9 cellular contexts compared by ENCODE assay signal in genomic region chr9:546797-547223, GRCh38. TPM values are rescaled to one million over a fixed set of nuclear protein-coding genes. Genes with fewer than 3 reads are reported as not detected.
DNase-seq lines count a peak whose midpoint lies in the region; ATAC-seq and TF ChIP-seq lines count a peak whose summit lies in the region.
"Had no signal": no experiment of that assay in that cellular context is flagged by ENCODE, and none has a peak within 500 bp of the region (broad histone marks: within the 10 kb centered on the region; RNA-seq: fewer than 3 reads in every experiment).

No MANE protein-coding gene starts in this region.

- peak overlapping the region; percentile 49 for H3K56ac ChIP-seq in mesendoderm (ENCODE audit: low read length)

- POLR2A ChIA-PET in HEK293T (lab: Yijun Ruan, JAX), result no interaction called here
- POLR2A ChIA-PET in activated CD8-positive, alpha-beta T cell treated with anti-CD3 and anti-CD28 coated beads, Interleukin-2, amount 10 ng/mL, durations not matched to agents 7 days and 5 days (lab: Charles Lee), result no interaction called here

- H3K9ac ChIP-seq in mesendoderm (ENCODE audit: low read length), result peak overlapping the region; percentile 5

- no peaks in the 10 kb centered on the region for H3K79me1 ChIP-seq in mesendoderm (ENCODE audit: low read length)

- peaks cover 29% of the 10 kb centered on the region for H3K4me1 ChIP-seq in mesendoderm (ENCODE audit: control insufficient read depth, low read depth, low read length)

- H3K9me3 Mint-ChIP-seq in activated CD8-positive, alpha-beta T cell treated with anti-CD3 and anti-CD28 coated beads, Interleukin-2, amount 10 ng/mL, durations not matched to agents 7 days and 5 days (ENCODE audit: insufficient read depth), result no peaks in the 10 kb centered on the region

- no peak overlapping the region for H2BK120ac ChIP-seq in mesendoderm (ENCODE audit: low read depth, low read length)

- no peak for ATAC-seq in GM18909 (IDR thresholded peaks at IDR 0.05; ENCODE audit: poor library complexity, unreplicated experiment)
- no peak for ATAC-seq in activated CD8-positive, alpha-beta T cell treated with anti-CD3 and anti-CD28 coated beads, Interleukin-2, amount 10 ng/mL, durations not matched to agents 7 days and 5 days
- no peak for ATAC-seq in HG03378 (IDR thresholded peaks at IDR 0.05; ENCODE audit: unreplicated experiment)

- peak overlapping the region; percentile 25 for H3K18ac ChIP-seq in mesendoderm (ENCODE audit: low read length)

- H3K4me2 ChIP-seq in mesendoderm (ENCODE audit: low read length), result no peak overlapping the region

- H3K36me3 Mint-ChIP-seq in activated CD8-positive, alpha-beta T cell treated with anti-CD3 and anti-CD28 coated beads, Interleukin-2, amount 10 ng/mL, durations not matched to agents 7 days and 5 days (ENCODE audit: low read depth), result no peaks in the 10 kb centered on the region

- H3K36me3 ChIP-seq in mesendoderm (ENCODE audit: control insufficient read depth, insufficient read depth, low read length), result no peaks in the 10 kb centered on the region

- H4K8ac ChIP-seq in mesendoderm (ENCODE audit: low read depth, low read length), result no peak overlapping the region

- peak overlapping the region; percentile 71 for H3K4ac ChIP-seq in mesendoderm (ENCODE audit: low read depth, low read length)

- no peak overlapping the region for H3K23ac ChIP-seq in mesendoderm (ENCODE audit: low read length)

- no peak overlapping the region for H4K5ac ChIP-seq in mesendoderm (ENCODE audit: low read length)

- H3K27ac ChIP-seq in coronary artery (peak overlapping the region; percentile 6 to 75), mesendoderm (ENCODE audit: low read depth, low read length) (peak overlapping the region; percentile 13)

- H2BK5ac ChIP-seq in mesendoderm (ENCODE audit: low read length), result no peak overlapping the region

- peak; percentile 19 for TF ChIP-seq CTCF in AG09309 (IDR thresholded peaks at IDR 0.05; ENCODE audit: control insufficient read depth, insufficient read depth, low read depth, low read length, missing control alignments)
- peak; percentile 17 for TF ChIP-seq CTCF in coronary artery (IDR thresholded peaks at IDR 0.05)

- no peaks in the 10 kb centered on the region for H3K27me3 ChIP-seq in mesendoderm (ENCODE audit: insufficient read depth, low read length, poor library complexity)
- H3K27me3 ChIP-seq: upper lobe of left lung had no signal

- H3K4me1 Mint-ChIP-seq in activated CD8-positive, alpha-beta T cell treated with anti-CD3 and anti-CD28 coated beads, Interleukin-2, amount 10 ng/mL, durations not matched to agents 7 days and 5 days (ENCODE audit: low read depth), result peaks cover 2% of the 10 kb centered on the region

- no peak overlapping the region for H2AK5ac ChIP-seq in mesendoderm (ENCODE audit: low read length)

- H3K27ac Mint-ChIP-seq in activated CD8-positive, alpha-beta T cell treated with anti-CD3 and anti-CD28 coated beads, Interleukin-2, amount 10 ng/mL, durations not matched to agents 7 days and 5 days, result no peak overlapping the region

- DNase-seq in AG09309 (ENCODE audit: low read depth), result no peak
- peak; percentile 59 for DNase-seq in NCI-H1694 (lab: John Stamatoyannopoulos, UW)
- no peak for DNase-seq in coronary artery (ENCODE audit: low spot score)
- peak; percentile 85 for DNase-seq in mesendoderm
- DNase-seq in HEK293T (ENCODE audit: extremely low spot score), result no peak
- no peak for DNase-seq in activated CD8-positive, alpha-beta T cell treated with anti-CD3 and anti-CD28 coated beads, Interleukin-2, amount 10 ng/mL, durations not matched to agents 7 days and 5 days
- DNase-seq: upper lobe of left lung had no signal

- H3K4me3 ChIP-seq in AG09309 (ENCODE audit: control insufficient read depth, low read depth, low read length) (no peak overlapping the region), coronary artery (peak overlapping the region; percentile 56), mesendoderm (ENCODE audit: low read length) (no peak overlapping the region)
- H3K4me3 ChIP-seq: upper lobe of left lung had no signal

- H3K79me2 ChIP-seq in mesendoderm (ENCODE audit: control insufficient read depth, insufficient read depth, low read length), result no peaks in the 10 kb centered on the region

- no peak overlapping the region for H3K4me3 Mint-ChIP-seq in activated CD8-positive, alpha-beta T cell treated with anti-CD3 and anti-CD28 coated beads, Interleukin-2, amount 10 ng/mL, durations not matched to agents 7 days and 5 days

- WGBS in mesendoderm (ENCODE audit: extremely low coverage, insufficient coverage, low lambda C conversion rate), result no CpG with 5 or more reads among the region's 3 CpGs

- peaks cover 10% of the 10 kb centered on the region for H3K27me3 Mint-ChIP-seq in activated CD8-positive, alpha-beta T cell treated with anti-CD3 and anti-CD28 coated beads, Interleukin-2, amount 10 ng/mL, durations not matched to agents 7 days and 5 days (ENCODE audit: low read depth)

- CTCF ChIA-PET in HEK293T (lab: Yijun Ruan, JAX), result interaction anchor here (0.9 kb wide), 1 partner anchor 160 kb away, joined by 3 read pairs; no protein-coding TSS in a partner anchor
- CTCF ChIA-PET in activated CD8-positive, alpha-beta T cell treated with anti-CD3 and anti-CD28 coated beads, Interleukin-2, amount 10 ng/mL, durations not matched to agents 7 days and 5 days (lab: Charles Lee), result interaction anchor here (1.6 kb wide), 1 partner anchor 9 kb away, joined by 4 read pairs; no protein-coding TSS in a partner anchor

- H2BK15ac ChIP-seq in mesendoderm (replicated peaks; ENCODE audit: low read depth), result no peak overlapping the region

TF ChIP-seq in HEK293T, 16 proteins besides CTCF, POLR2A, EP300 and RAD21:
- no peak for TF ChIP-seq FOXA1 (IDR thresholded peaks at IDR 0.05)
- no peak for TF ChIP-seq FOXM1 (IDR thresholded peaks at IDR 0.05; ENCODE audit: borderline replicate concordance)
- TF ChIP-seq LEF1 (IDR thresholded peaks at IDR 0.05; ENCODE audit: borderline replicate concordance), result no peak
- no peak for TF ChIP-seq ZNF384 (IDR thresholded peaks at IDR 0.05)
- TF ChIP-seq SP1 (IDR thresholded peaks at IDR 0.05), result no peak
- TF ChIP-seq L3MBTL2 (conservative IDR thresholded peaks at IDR 0.05), result no peak
- TF ChIP-seq SUZ12 (IDR thresholded peaks at IDR 0.05), result no peak
- TF ChIP-seq BHLHE40 (IDR thresholded peaks at IDR 0.05; ENCODE audit: borderline replicate concordance), result no peak
- no peak for TF ChIP-seq FOXK2 (IDR thresholded peaks at IDR 0.05)
- no peak for TF ChIP-seq ARNT (IDR thresholded peaks at IDR 0.05)
- no peak for TF ChIP-seq HDGF (IDR thresholded peaks at IDR 0.05; ENCODE audit: borderline replicate concordance)
- no peak for TF ChIP-seq PKNOX1 (IDR thresholded peaks at IDR 0.05)
- TF ChIP-seq CTBP1 (IDR thresholded peaks at IDR 0.05; ENCODE audit: borderline replicate concordance), result no peak

RNA-seq across cellular contexts. Expression of gene KANK1, which starts 42.3 kb away (rescaled TPM):
- 13.2 TPM for polyA plus RNA-seq in mesendoderm (2013, experiment 1 of 2)
- polyA plus RNA-seq in mesendoderm (2013, experiment 2 of 2), result 13.6 TPM
- total RNA-seq in activated CD8-positive, alpha-beta T cell treated with anti-CD3 and anti-CD28 coated beads, Interleukin-2, amount 10 ng/mL, durations not matched to agents 7 days and 5 days, result 1 to 10 TPM; 3.0 to 3.5 TPM

Comparison
In these comparisons a context has a peak if more than half of its experiments do, and no peak if none do; other contexts are left out.
1. DNase-seq: peak in NCI-H1694 (single experiment) and mesendoderm (single experiment); none in AG09309 (single experiment), coronary artery (single experiment), HEK293T (single experiment) and activated CD8-positive, alpha-beta T cell treated with anti-CD3 and anti-CD28 coated beads, Interleukin-2, amount 10 ng/mL, durations not matched to agents 7 days and 5 days (single experiment).